Comparison of ENCODE assay signal across 9 cellular contexts in genomic region chr5:159206368-159206767, GRCh38. TPM values are rescaled to one million over a fixed set of nuclear protein-coding genes. Genes with fewer than 3 reads are reported as not detected.
DNase-seq lines count a peak whose midpoint lies in the region; ATAC-seq and TF ChIP-seq lines count a peak whose summit lies in the region.
"Had no signal": no experiment of that assay in that cellular context is flagged by ENCODE, and none has a peak within 500 bp of the region (broad histone marks: within the 10 kb centered on the region; RNA-seq: fewer than 3 reads in every experiment).

No MANE protein-coding gene starts in this region.

- H3K9me3 Mint-ChIP-seq in CD8-positive, alpha-beta memory T cell: no peaks in the 10 kb centered on the region

- H3K36me3 ChIP-seq in CD8-positive, alpha-beta memory T cell (ENCODE audit: insufficient read depth, low read length): peaks cover under 1% of the 10 kb centered on the region
- peaks cover 11% of the 10 kb centered on the region for H3K36me3 ChIP-seq in OCI-LY3 (replicated peaks; ENCODE audit: low read depth, low read length)
- H3K36me3 ChIP-seq in neuron (ENCODE audit: insufficient read depth, low read length): peaks cover 12% of the 10 kb centered on the region

- H2AFZ ChIP-seq in OCI-LY3 (ENCODE audit: low read depth, low read length): no peak overlapping the region
- no peak overlapping the region for H2AFZ ChIP-seq in neuron (ENCODE audit: low read depth, low read length)

- peaks cover 51% of the 10 kb centered on the region for H4K20me1 ChIP-seq in OCI-LY3 (ENCODE audit: insufficient read depth, low read length)

- POLR2A ChIA-PET in CD8-positive, alpha-beta memory T cell (lab: Charles Lee): no interaction called here

- peak overlapping the region; percentile 92 for H3K9ac ChIP-seq in OCI-LY3 (ENCODE audit: low read length)

- DNase-seq in CD8-positive, alpha-beta memory T cell: no peak
- DNase-seq in dorsolateral prefrontal cortex (no peak), NCI-H524 treated with DMSO at 0.1 percent for 48 hours (lab: John Stamatoyannopoulos, UW) (no peak), dedifferentiated amniotic fluid mesenchymal stem cell (ENCODE audit: extremely low spot score) (no peak), medulla oblongata (ENCODE audit: extremely low spot score) (no peak)
- DNase-seq: NCI-H1092 treated with DMSO at 0.1 percent for 48 hours had no signal

- no peaks in the 10 kb centered on the region for H3K9me3 ChIP-seq in CD8-positive, alpha-beta memory T cell (ENCODE audit: low read length)
- no peaks in the 10 kb centered on the region for H3K9me3 ChIP-seq in OCI-LY3 (ENCODE audit: insufficient read depth, low read length)
- H3K9me3 ChIP-seq in neuron (ENCODE audit: low read length): no peaks in the 10 kb centered on the region

- ATAC-seq in GM19463 (IDR thresholded peaks at IDR 0.05; ENCODE audit: unreplicated experiment): no peak

- peak overlapping the region; percentile 88 for H3K4me3 ChIP-seq in CD8-positive, alpha-beta memory T cell (ENCODE audit: low read length)
- H3K4me3 ChIP-seq in OCI-LY3 (ENCODE audit: low read length): peak overlapping the region; percentile 94
- H3K4me3 ChIP-seq in dorsolateral prefrontal cortex: peak overlapping the region in 58 of 59 donors; percentile 5 to 94 (median 84)
- peak overlapping the region; percentile 98 for H3K4me3 ChIP-seq in neuron (ENCODE audit: low read length)

- no peaks in the 10 kb centered on the region for H3K27me3 ChIP-seq in CD8-positive, alpha-beta memory T cell (ENCODE audit: insufficient read depth, low read length, poor library complexity, severe bottlenecking)
- no peaks in the 10 kb centered on the region for H3K27me3 ChIP-seq in OCI-LY3 (ENCODE audit: low read depth, low read length)
- H3K27me3 ChIP-seq in dorsolateral prefrontal cortex: no peaks in the 10 kb centered on the region
- H3K27me3 ChIP-seq in neuron (ENCODE audit: insufficient read depth, low read length): no peaks in the 10 kb centered on the region

- peak overlapping the region; percentile 96 to 98 (median 98) for H3K27ac Mint-ChIP-seq in CD8-positive, alpha-beta memory T cell

- intact Hi-C loops in dorsolateral prefrontal cortex (cut with DNase I): loop anchor here in 1 of 2 donors (5.0 to 10.0 kb wide), 2 partner anchors 34 to 52 kb away; no protein-coding TSS in a partner anchor

- peak overlapping the region; percentile 94 to 99 (median 96) for H3K4me3 Mint-ChIP-seq in CD8-positive, alpha-beta memory T cell

- CTCF ChIA-PET in CD8-positive, alpha-beta memory T cell (lab: Charles Lee): interaction anchor here (0.6 kb wide), 2 partner anchors 906 to 1141 kb away, joined by 3 read pairs; no protein-coding TSS in a partner anchor

- peaks cover 92% of the 10 kb centered on the region for H3K79me2 ChIP-seq in OCI-LY3 (ENCODE audit: low read length)

- H3K36me3 Mint-ChIP-seq in CD8-positive, alpha-beta memory T cell: peaks cover 0 to 33% (median 4%) of the 10 kb centered on the region in 3 donors

- H3K4me2 ChIP-seq in OCI-LY3 (ENCODE audit: low read length): peak overlapping the region; percentile 90

- H3K4me1 Mint-ChIP-seq in CD8-positive, alpha-beta memory T cell: peaks cover 65 to 80% (median 77%) of the 10 kb centered on the region in 3 donors

- TF ChIP-seq CTCF in OCI-LY3 (IDR thresholded peaks at IDR 0.05; ENCODE audit: low read depth, low read length) (no peak), dorsolateral prefrontal cortex (IDR thresholded peaks at IDR 0.05 in 54 of 56, conservative IDR thresholded peaks at IDR 0.05 in 2 of 56; ENCODE audit: low read depth in 1 of 56, partially characterized antibody in 56 of 56) (no peak)

- H3K4me1 ChIP-seq in CD8-positive, alpha-beta memory T cell (ENCODE audit: insufficient read depth, low read length): peaks cover 66% of the 10 kb centered on the region
- H3K4me1 ChIP-seq in OCI-LY3 (ENCODE audit: low read length) (peaks cover 26% of the 10 kb centered on the region), neuron (ENCODE audit: insufficient read depth, low read length) (peaks cover 20% of the 10 kb centered on the region)

- H3K27me3 Mint-ChIP-seq in CD8-positive, alpha-beta memory T cell: peaks cover 0 to 1% of the 10 kb centered on the region in 2 donors

- H3K27ac ChIP-seq in CD8-positive, alpha-beta memory T cell (ENCODE audit: low read depth, low read length): peak overlapping the region; percentile 87
- H3K27ac ChIP-seq in OCI-LY3 (ENCODE audit: low read length): peak overlapping the region; percentile 94
- H3K27ac ChIP-seq in dorsolateral prefrontal cortex: peak overlapping the region in 53 of 59 donors; percentile 30 to 97 (median 93)

RNA-seq across cellular contexts. Expression of gene RNF145, which starts 3.0 kb away (rescaled TPM):
- total RNA-seq in CD8-positive, alpha-beta memory T cell: 10 to 100 TPM; 80.0 to 85.0 TPM
- 12.9 TPM for polyA plus RNA-seq in CD8-positive, alpha-beta memory T cell
- 100 to 1,000 TPM in 4 of 120 experiments, 10 to 100 TPM in 116; 47.7 to 107 (median 74.3) TPM for total RNA-seq in dorsolateral prefrontal cortex

RNA-seq across cellular contexts. Expression of gene UBLCP1, which starts 56.7 kb away (rescaled TPM):
- total RNA-seq in CD8-positive, alpha-beta memory T cell: 10 to 100 TPM; 41.8 to 44.4 TPM
- 59.0 TPM for polyA plus RNA-seq in CD8-positive, alpha-beta memory T cell
- total RNA-seq in dorsolateral prefrontal cortex: 10 to 100 TPM; 11.9 to 47.4 (median 34.2) TPM
